ENCODE assay signal across 8 cellular contexts in genomic region chr5:36606052-36606436, GRCh38. TPM values are rescaled to one million over a fixed set of nuclear protein-coding genes. Genes with fewer than 3 reads are reported as not detected.
DNase-seq lines count a peak whose midpoint lies in the region; ATAC-seq, FAIRE-seq and TF ChIP-seq lines count a peak whose summit lies in the region.

No MANE protein-coding gene starts in this region.

- no peak for TF ChIP-seq POLR2A in H54 (IDR thresholded peaks at IDR 0.05; ENCODE audit: low read depth, low read length)

- DNase-seq in RWPE2 (ENCODE audit: low spot score) (no peak), fibroblast of lung (ENCODE audit: low read depth in 2 of 2) (no peak), NCI-H1694 treated with DMSO at 0.1 percent for 48 hours (lab: John Stamatoyannopoulos, UW) (no peak), H54 (ENCODE audit: insufficient read length, low spot score) (no peak), GM13977 (ENCODE audit: low spot score) (no peak)

- no peaks in the 10 kb centered on the region for H3K9me3 ChIP-seq in ES-I3 (ENCODE audit: control insufficient read depth, insufficient read depth, low read length)
- no peaks in the 10 kb centered on the region for H3K9me3 ChIP-seq in RWPE2 (ENCODE audit: severe bottlenecking)
- H3K9me3 ChIP-seq in fibroblast of lung (ENCODE audit: control insufficient read depth, insufficient read depth, low read depth, low read length) = no peaks in the 10 kb centered on the region
- no peaks in the 10 kb centered on the region for H3K9me3 ChIP-seq in parathyroid adenoma (ENCODE audit: control insufficient read depth, low read length)

- no peaks in the 10 kb centered on the region for H3K79me2 ChIP-seq in fibroblast of lung (ENCODE audit: control insufficient read depth, insufficient read depth, low read length)
- no peaks in the 10 kb centered on the region for H3K79me2 ChIP-seq in parathyroid adenoma

- in situ Hi-C loops in GM13977 (cut with MboI; ENCODE audit: low pct_unique_long_range_greater_than_20kb, low sequenced_read_pairs, unreplicated experiment) = no loop called here

- ATAC-seq in RWPE2 (ENCODE audit: low read depth) (no peak), HG02981 (IDR thresholded peaks at IDR 0.05; ENCODE audit: unreplicated experiment) (no peak)

- FAIRE-seq in H54 (lab: Jason Lieb, UNC) = no peak

- H3K27ac ChIP-seq in RWPE2 (ENCODE audit: poor library complexity, severe bottlenecking) (peak overlapping the region; percentile 59), fibroblast of lung (ENCODE audit: insufficient read depth, low read length) (peak overlapping the region; percentile 51), parathyroid adenoma (no peak overlapping the region)

- peak overlapping the region; percentile 85 for H3K4me2 ChIP-seq in fibroblast of lung (ENCODE audit: extremely low read depth, insufficient read depth, low read length)
- peak overlapping the region; percentile 54 for H3K4me2 ChIP-seq in parathyroid adenoma (ENCODE audit: low read length)

- no peaks in the 10 kb centered on the region for H4K20me1 ChIP-seq in fibroblast of lung (ENCODE audit: control insufficient read depth, extremely low read depth, insufficient read depth, low read length)

- peak overlapping the region; percentile 95 for H2AFZ ChIP-seq in fibroblast of lung (ENCODE audit: low read length)
- H2AFZ ChIP-seq in parathyroid adenoma = peak overlapping the region; percentile 65

- peak overlapping the region; percentile 51 for H3K9ac ChIP-seq in ES-I3 (ENCODE audit: low read depth, low read length)
- no peak overlapping the region for H3K9ac ChIP-seq in fibroblast of lung (ENCODE audit: insufficient read depth, low read length)
- no peak overlapping the region for H3K9ac ChIP-seq in parathyroid adenoma

- H3K4me1 ChIP-seq in ES-I3 (ENCODE audit: insufficient read depth, low read length) (peaks cover 10% of the 10 kb centered on the region), RWPE2 (ENCODE audit: insufficient read depth, poor library complexity, severe bottlenecking) (peaks cover 15% of the 10 kb centered on the region), fibroblast of lung (ENCODE audit: control insufficient read depth, extremely low read depth, insufficient read depth, low read length) (peaks cover 2% of the 10 kb centered on the region), parathyroid adenoma (no peaks in the 10 kb centered on the region)

- TF ChIP-seq CTCF in RWPE2 (IDR thresholded peaks at IDR 0.05; ENCODE audit: poor library complexity, severe bottlenecking) (no peak), fibroblast of lung (conservative IDR thresholded peaks at IDR 0.05 in 1 of 2, IDR thresholded peaks at IDR 0.05 in 1 of 2; ENCODE audit: low read depth in 1 of 2, low read length in 2 of 2) (no peak), parathyroid adenoma (IDR thresholded peaks at IDR 0.05) (no peak), GM13977 (IDR thresholded peaks at IDR 0.05; ENCODE audit: extremely low read depth, insufficient read depth, missing control alignments) (no peak)

- H3K36me3 ChIP-seq in ES-I3 (ENCODE audit: insufficient read depth, low read length) (no peaks in the 10 kb centered on the region), RWPE2 (ENCODE audit: low read depth) (peaks cover 23% of the 10 kb centered on the region), fibroblast of lung (ENCODE audit: control insufficient read depth, insufficient read depth, low read length) (no peaks in the 10 kb centered on the region), parathyroid adenoma (ENCODE audit: control insufficient read depth, insufficient read depth, low read length) (no peaks in the 10 kb centered on the region)

- H3K4me3 ChIP-seq in RWPE2 (ENCODE audit: severe bottlenecking) = peak overlapping the region; percentile 43
- H3K4me3 ChIP-seq in fibroblast of lung (replicated peaks in 1 of 4; ENCODE audit: control extremely low read depth in 1 of 4, insufficient read depth in 1 of 4, low read depth in 3 of 4, low read length in 4 of 4) = peak overlapping the region; percentile 58 to 79 (median 70)
- peak overlapping the region; percentile 28 for H3K4me3 ChIP-seq in parathyroid adenoma (ENCODE audit: low read depth, low read length)

- H3K27me3 ChIP-seq in RWPE2 (ENCODE audit: insufficient read depth, poor library complexity, severe bottlenecking) (no peaks in the 10 kb centered on the region), fibroblast of lung (ENCODE audit: control insufficient read depth, insufficient read depth, low read length) (no peaks in the 10 kb centered on the region), parathyroid adenoma (ENCODE audit: control insufficient read depth, insufficient read depth, low read length) (no peaks in the 10 kb centered on the region)

RNA-seq across cellular contexts. Expression of gene SLC1A3, which starts 0.4 kb away (rescaled TPM):
- 3.1 and 3.3 TPM in 2 replicates for total RNA-seq in fibroblast of lung
- 0.52 and 2.2 TPM in 2 replicates for polyA plus RNA-seq in fibroblast of lung
- 0.56 and 2.2 TPM in 2 replicates for polyA plus RNA-seq in fibroblast of lung (2012)
- 0.37 TPM in 1 of 2 replicates, not detected in the other for polyA minus RNA-seq in fibroblast of lung (ENCODE audit: low replicate concordance)
